8 cellular contexts compared by ENCODE assay signal in genomic region chr18:58195278-58195721, GRCh38.
DNase-seq lines count a peak whose midpoint lies in the region; ATAC-seq and TF ChIP-seq lines count a peak whose summit lies in the region.

No MANE protein-coding gene starts in this region.

- H3K27ac ChIP-seq in epithelial cell of prostate = peak overlapping the region; percentile 36

- H3K27me3 Mint-ChIP-seq in IgD-negative memory B cell (no peaks in the 10 kb centered on the region), osteocyte (ENCODE audit: unreplicated experiment) (no peaks in the 10 kb centered on the region)

- H3K9me3 Mint-ChIP-seq in IgD-negative memory B cell (no peaks in the 10 kb centered on the region), osteocyte (ENCODE audit: unreplicated experiment) (no peaks in the 10 kb centered on the region)

- ATAC-seq in GM18873 (IDR thresholded peaks at IDR 0.05; ENCODE audit: low FRiP score, unreplicated experiment) (no peak), HG03457 (IDR thresholded peaks at IDR 0.05; ENCODE audit: unreplicated experiment) (no peak)

- no peak overlapping the region for H3K27ac Mint-ChIP-seq in IgD-negative memory B cell
- H3K27ac Mint-ChIP-seq in osteocyte (ENCODE audit: unreplicated experiment) = no peak overlapping the region

- H3K36me3 Mint-ChIP-seq in IgD-negative memory B cell = peaks cover 2% of the 10 kb centered on the region
- no peaks in the 10 kb centered on the region for H3K36me3 Mint-ChIP-seq in osteocyte (ENCODE audit: unreplicated experiment)

- peaks cover 16 to 19% (median 18%) of the 10 kb centered on the region in 3 donors for H3K4me1 Mint-ChIP-seq in IgD-negative memory B cell
- H3K4me1 Mint-ChIP-seq in osteocyte (ENCODE audit: unreplicated experiment) = peaks cover 19% of the 10 kb centered on the region

- peak overlapping the region; percentile 43 for H3K4me3 ChIP-seq in GM08714 (ENCODE audit: low read length)

- H3K4me3 Mint-ChIP-seq in IgD-negative memory B cell = peak overlapping the region; percentile 59 to 95 (median 79)
- peak overlapping the region; percentile 19 for H3K4me3 Mint-ChIP-seq in osteocyte (ENCODE audit: unreplicated experiment)

- DNase-seq in activated CD4-positive, alpha-beta T cell treated with anti-CD3 and anti-CD28 coated beads, Interleukin-2, amount 50 U/mL, for 48 hours = peak; percentile 19 to 29
- DNase-seq in epithelial cell of prostate (ENCODE audit: low read depth, low spot score) (no peak), osteocyte (ENCODE audit: extremely low spot score, unreplicated experiment) (no peak), UCSD-AML1 (lab: John Stamatoyannopoulos, UW; ENCODE audit: unreplicated experiment) (no peak)

- TF ChIP-seq CTCF in osteocyte (IDR thresholded peaks at IDR 0.05) = no peak

Comparison
In these comparisons a context has a peak if more than half of its experiments do, and no peak if none do; other contexts are left out.
1. DNase-seq: peak in activated CD4-positive, alpha-beta T cell treated with anti-CD3 and anti-CD28 coated beads, Interleukin-2, amount 50 U/mL, for 48 hours (2 of 2); none in epithelial cell of prostate (single experiment), osteocyte (single experiment) and UCSD-AML1 (single experiment).